ENCODE assay signal across 28 cellular contexts in the genomic region with DNA sequence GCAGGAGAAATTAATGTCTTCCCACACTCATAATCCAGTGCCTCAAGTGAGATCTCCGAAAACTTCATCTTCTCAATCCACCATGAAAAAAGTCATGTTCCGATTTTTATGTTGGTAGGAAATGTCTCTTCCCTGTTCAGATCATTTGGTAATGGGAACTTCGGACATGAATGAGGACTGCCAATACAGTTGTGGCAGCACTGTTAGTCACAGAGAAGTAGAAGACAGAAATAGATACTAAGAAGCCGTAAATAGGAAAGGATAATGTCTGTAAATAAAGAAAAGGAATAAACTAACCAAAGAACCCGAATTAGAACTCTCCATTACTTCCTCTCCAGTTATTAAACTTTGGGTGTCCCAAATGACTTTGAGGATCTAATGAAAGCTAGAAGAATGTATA.
"Had no signal": no experiment of that assay in that cellular context is flagged by ENCODE, and none has a peak within 500 bp of the region (broad histone marks: within the 10 kb centered on the region; RNA-seq: fewer than 3 reads in every experiment).

No MANE protein-coding gene starts in this region.

- H3K4me3 ChIP-seq: body of pancreas, esophagus muscularis mucosa, gastroesophageal sphincter had no signal

- H3K4me1 Mint-ChIP-seq: activated CD4-positive, alpha-beta T cell treated with anti-CD3 and anti-CD28 coated beads for 36 hours; activated T-helper 17 cell treated with anti-CD3 and anti-CD28 coated beads, Interleukin-2, amount 50 U/mL, for 72 hours had no signal

- H3K27ac Mint-ChIP-seq: activated CD4-positive, alpha-beta memory T cell treated with anti-CD3 and anti-CD28 coated beads for 36 hours; activated CD4-positive, alpha-beta T cell treated with anti-CD3 and anti-CD28 coated beads, Interleukin-2, amount 10 ng/mL, durations not matched to agents 24 days and 14 days; activated CD8-positive, alpha-beta memory T cell treated with anti-CD3 and anti-CD28 coated beads, Interleukin-2, amount 10 ng/mL, durations not matched to agents 7 days and 5 days; activated naive CD8-positive, alpha-beta T cell; activated T-cell treated with anti-CD3 and anti-CD28 coated beads, Interleukin-2, amount 50 U/mL, for 24 hours; activated T-helper 17 cell treated with anti-CD3 and anti-CD28 coated beads, Interleukin-2, amount 50 U/mL, for 72 hours had no signal

- H3K27me3 Mint-ChIP-seq: activated CD4-positive, alpha-beta memory T cell treated with anti-CD3 and anti-CD28 coated beads for 36 hours; activated CD4-positive, alpha-beta T cell treated with anti-CD3 and anti-CD28 coated beads for 36 hours; activated CD4-positive, alpha-beta T cell treated with anti-CD3 and anti-CD28 coated beads, Interleukin-2, amount 10 ng/mL, durations not matched to agents 24 days and 14 days; activated CD8-positive, alpha-beta memory T cell treated with anti-CD3 and anti-CD28 coated beads, Interleukin-2, amount 10 ng/mL, durations not matched to agents 7 days and 5 days; activated naive CD8-positive, alpha-beta T cell; activated T-cell treated with anti-CD3 and anti-CD28 coated beads, Interleukin-2, amount 50 U/mL, for 24 hours; activated T-helper 17 cell treated with anti-CD3 and anti-CD28 coated beads, Interleukin-2, amount 50 U/mL, for 72 hours; effector memory CD8-positive, alpha-beta T cell had no signal

- H3K9me3 ChIP-seq: body of pancreas, esophagus muscularis mucosa, gastroesophageal sphincter had no signal

- H3K9me3 Mint-ChIP-seq: activated CD4-positive, alpha-beta memory T cell treated with anti-CD3 and anti-CD28 coated beads for 36 hours; activated CD4-positive, alpha-beta T cell treated with anti-CD3 and anti-CD28 coated beads, Interleukin-2, amount 10 ng/mL, durations not matched to agents 24 days and 14 days; activated T-cell treated with anti-CD3 and anti-CD28 coated beads, Interleukin-2, amount 50 U/mL, for 24 hours; activated T-helper 17 cell treated with anti-CD3 and anti-CD28 coated beads, Interleukin-2, amount 50 U/mL, for 72 hours; effector memory CD8-positive, alpha-beta T cell had no signal

- H3K4me1 ChIP-seq: body of pancreas had no signal

- DNase-seq: activated CD4-positive, alpha-beta memory T cell treated with anti-CD3 and anti-CD28 coated beads for 36 hours; activated CD4-positive, alpha-beta T cell treated with anti-CD3 and anti-CD28 coated beads for 36 hours; activated CD4-positive, alpha-beta T cell treated with anti-CD3 and anti-CD28 coated beads, Interleukin-2, amount 10 ng/mL, durations not matched to agents 24 days and 14 days; activated CD4-positive, CD25-positive, alpha-beta regulatory T cell; activated CD4-positive, CD25-positive, alpha-beta regulatory T cell treated with anti-CD3 and anti-CD28 coated beads, Interleukin-2, amount 50 U/mL, for 72 hours; activated CD8-positive, alpha-beta memory T cell treated with anti-CD3 and anti-CD28 coated beads, Interleukin-2, amount 10 ng/mL, durations not matched to agents 7 days and 5 days; activated CD8-positive, alpha-beta memory T cell treated with anti-CD3 and anti-CD28 coated beads, Interleukin-2, amount 50 U/mL, for 4 hours; activated CD8-positive, alpha-beta T cell treated with anti-CD3 and anti-CD28 coated beads, Interleukin-2, amount 10 ng/mL, durations not matched to agents 7 days and 5 days; activated effector memory CD4-positive, alpha-beta T cell treated with Interleukin-2 at 50 U/mL for 16 hours; activated gamma-delta T cell treated with Interleukin-2 at 50 U/mL for 16 hours; activated naive CD4-positive, alpha-beta T cell treated with anti-CD3 and anti-CD28 coated beads, Interleukin-2, amount 50 U/mL, for 16 hours; activated naive CD4-positive, alpha-beta T cell treated with Interleukin-2 at 50 U/mL for 16 hours; activated T-cell treated with anti-CD3 and anti-CD28 coated beads, Interleukin-2, amount 50 U/mL, for 24 hours; amniotic stem cell; anterior cingulate cortex; body of pancreas; caudate nucleus; cortex of kidney; dermis blood vessel endothelial cell; effector CD4-positive, alpha-beta T cell; effector memory CD8-positive, alpha-beta T cell; erythroblast; foreskin keratinocyte; T-helper 2 cell had no signal

- ATAC-seq: activated CD4-positive, alpha-beta T cell treated with anti-CD3 and anti-CD28 coated beads for 36 hours; activated CD8-positive, alpha-beta memory T cell treated with anti-CD3 and anti-CD28 coated beads, Interleukin-2, amount 10 ng/mL, durations not matched to agents 7 days and 5 days; activated CD8-positive, alpha-beta T cell treated with anti-CD3 and anti-CD28 coated beads, Interleukin-2, amount 10 ng/mL, durations not matched to agents 7 days and 5 days; activated T-helper 17 cell treated with anti-CD3 and anti-CD28 coated beads, Interleukin-2, amount 50 U/mL, for 72 hours; body of pancreas; effector memory CD8-positive, alpha-beta T cell; foreskin keratinocyte; gastroesophageal sphincter had no signal

- H3K4me3 Mint-ChIP-seq: activated CD4-positive, alpha-beta memory T cell treated with anti-CD3 and anti-CD28 coated beads for 36 hours; activated CD4-positive, alpha-beta T cell treated with anti-CD3 and anti-CD28 coated beads for 36 hours; activated CD4-positive, alpha-beta T cell treated with anti-CD3 and anti-CD28 coated beads, Interleukin-2, amount 10 ng/mL, durations not matched to agents 24 days and 14 days; activated CD8-positive, alpha-beta memory T cell treated with anti-CD3 and anti-CD28 coated beads, Interleukin-2, amount 10 ng/mL, durations not matched to agents 7 days and 5 days; activated CD8-positive, alpha-beta T cell treated with anti-CD3 and anti-CD28 coated beads, Interleukin-2, amount 10 ng/mL, durations not matched to agents 7 days and 5 days; activated naive CD8-positive, alpha-beta T cell; activated T-cell treated with anti-CD3 and anti-CD28 coated beads, Interleukin-2, amount 50 U/mL, for 24 hours; activated T-helper 17 cell treated with anti-CD3 and anti-CD28 coated beads, Interleukin-2, amount 50 U/mL, for 72 hours; effector memory CD8-positive, alpha-beta T cell had no signal

- H3K27me3 ChIP-seq: body of pancreas, esophagus muscularis mucosa, foreskin keratinocyte, gastroesophageal sphincter had no signal

- H3K27ac ChIP-seq: body of pancreas, esophagus muscularis mucosa, foreskin keratinocyte, gastroesophageal sphincter had no signal
